ENCODE assay signal across 8 cellular contexts in the genomic region with DNA sequence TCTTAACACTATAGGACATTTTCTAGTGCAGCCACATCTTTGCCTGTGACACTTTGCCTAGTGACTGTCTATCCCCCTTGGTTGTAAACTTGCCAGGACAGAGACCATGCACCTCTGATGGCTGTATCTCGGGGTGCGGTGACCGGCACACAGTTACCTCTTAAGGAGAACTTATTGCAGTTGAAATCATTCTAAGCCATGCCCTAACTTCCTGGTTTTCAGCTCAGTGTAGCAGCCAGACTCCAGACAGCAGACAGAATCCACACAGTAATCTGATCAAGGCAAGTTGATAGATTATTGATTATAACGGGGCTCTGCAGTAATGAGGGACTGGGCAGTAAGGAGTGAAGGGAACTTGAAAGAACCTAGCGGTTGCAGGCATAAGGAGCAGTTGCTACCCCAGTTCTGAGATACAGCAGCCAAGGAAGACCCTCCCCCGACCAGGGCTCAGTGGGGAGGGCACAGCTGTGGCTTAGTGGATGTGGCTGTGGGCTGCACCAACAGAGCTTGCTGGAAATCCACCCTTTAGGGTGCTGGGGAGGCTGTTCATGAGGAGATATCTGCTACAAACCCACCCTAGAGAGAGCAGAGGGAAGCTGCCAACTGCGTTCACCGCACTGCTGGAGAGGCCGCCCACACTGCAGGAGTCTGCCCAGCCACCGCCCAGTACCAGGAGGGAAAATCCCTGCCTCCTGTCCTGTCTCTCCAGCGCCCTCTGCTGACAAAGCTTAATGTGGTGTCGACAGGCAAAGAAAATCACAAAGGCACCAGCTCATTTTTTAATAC. TPM values are rescaled to one million over a fixed set of nuclear protein-coding genes. Genes with fewer than 3 reads are reported as not detected.
A peak's percentile ranks its signal among the peaks of the same experiment; 100 is the strongest.
DNase-seq lines count a peak whose midpoint lies in the region; FAIRE-seq and TF ChIP-seq lines count a peak whose summit lies in the region.

No MANE protein-coding gene starts in this region.

- H3K4me2 ChIP-seq in Karpas-422 (ENCODE audit: low read depth, low read length, poor library complexity, severe bottlenecking) (no peak overlapping the region), neuronal stem cell (ENCODE audit: insufficient read depth, low read length, poor library complexity, severe bottlenecking) (no peak overlapping the region)

- H3K4me1 ChIP-seq in Karpas-422 (ENCODE audit: low read length) (no peaks in the 10 kb centered on the region), neuronal stem cell (ENCODE audit: control insufficient read depth in 2 of 2, insufficient read depth in 1 of 2, low read depth in 1 of 2, low read length in 2 of 2) (peaks cover 0 to 6% of the 10 kb centered on the region in 2 donors)

- no peak overlapping the region for H3K23ac ChIP-seq in neuronal stem cell (ENCODE audit: low read depth, low read length, poor library complexity)

- H2BK5ac ChIP-seq in neuronal stem cell (ENCODE audit: low read length), result peak overlapping the region; percentile 62

- H4K91ac ChIP-seq in neuronal stem cell (ENCODE audit: low read depth, low read length, poor library complexity), result no peak overlapping the region

- no peak overlapping the region for H2AFZ ChIP-seq in Karpas-422 (ENCODE audit: low read length)
- peak overlapping the region; percentile 58 for H2AFZ ChIP-seq in neuronal stem cell (ENCODE audit: low read length)

- peak; percentile 70 for FAIRE-seq in GM19239 (lab: Jason Lieb, UNC)

- peak; percentile 59 for DNase-seq in AG09319 (ENCODE audit: extremely low read depth, low read depth)
- DNase-seq in GM19239 (ENCODE audit: insufficient read length, low spot score), result peak; percentile 71
- peak; percentile 88 for DNase-seq in Karpas-422
- peak; percentile 68 for DNase-seq in RPMI7951 (ENCODE audit: low read depth)
- DNase-seq in activated T-helper 1 cell treated with Interleukin-2 at 50 U/mL for 16 hours (ENCODE audit: low read depth), result peak; percentile 61
- peak; percentile 84 for DNase-seq in fibroblast of the aortic adventitia (ENCODE audit: low read depth)
- peak; percentile 80 for DNase-seq in neuronal stem cell (ENCODE audit: low spot score)
- DNase-seq in substantia nigra (lab: John Stamatoyannopoulos, UW), result peak in 42 of 49 donors; percentile 20 to 85 (median 64)

- H2BK120ac ChIP-seq in neuronal stem cell (ENCODE audit: low read depth, low read length), result peak overlapping the region; percentile 32

- no peak overlapping the region for H2BK15ac ChIP-seq in neuronal stem cell (ENCODE audit: low read length)

- H3K27ac ChIP-seq in Karpas-422 (ENCODE audit: low read length), result no peak overlapping the region
- no peak overlapping the region for H3K27ac ChIP-seq in neuronal stem cell (replicated peaks; ENCODE audit: low read length)
- no peak overlapping the region for H3K27ac ChIP-seq in substantia nigra (ENCODE audit: low read depth, low read length, poor library complexity, severe bottlenecking)

- 0 out of 2 replicates have a peak, but pooled peaks cover 3% of the 10 kb centered on the region for H4K20me1 ChIP-seq in Karpas-422 (ENCODE audit: insufficient read depth, low read depth, low read length)

- H3K9me3 ChIP-seq in Karpas-422 (ENCODE audit: low read length), result 0 out of 2 replicates have a peak, but pooled peaks cover 2% of the 10 kb centered on the region
- peaks cover 0 to 9% of the 10 kb centered on the region in 2 donors for H3K9me3 ChIP-seq in neuronal stem cell (replicated peaks in 1 of 2; ENCODE audit: control insufficient read depth in 2 of 2, insufficient read depth in 1 of 2, low read depth in 1 of 2, low read length in 2 of 2)

- no peak overlapping the region for H3K4ac ChIP-seq in neuronal stem cell (ENCODE audit: low read length)

- no peaks in the 10 kb centered on the region for H3K9me2 ChIP-seq in Karpas-422 (replicated peaks; ENCODE audit: insufficient read depth, low read length)

- peak overlapping the region; percentile 17 for H2BK12ac ChIP-seq in neuronal stem cell (ENCODE audit: low read length)

- no peak overlapping the region for H3K14ac ChIP-seq in neuronal stem cell (ENCODE audit: low read length)

- no peak overlapping the region for H3K4me3 ChIP-seq in Karpas-422 (ENCODE audit: low read length)
- no peak overlapping the region for H3K4me3 ChIP-seq in fibroblast of the aortic adventitia (ENCODE audit: low read depth, low read length)
- H3K4me3 ChIP-seq in neuronal stem cell (ENCODE audit: low read length in 2 of 2), result no peak overlapping the region

- peak overlapping the region; percentile 89 for H3K18ac ChIP-seq in neuronal stem cell (ENCODE audit: low read length)

- WGBS in neuronal stem cell (ENCODE audit: extremely low coverage in 2 of 2, insufficient read length in 2 of 2, insufficient replicate concordance in 1 of 2), 2 donors, result no CpG with 5 or more reads among the region's 12 CpGs

- no peaks in the 10 kb centered on the region for H3K27me3 ChIP-seq in Karpas-422 (ENCODE audit: low read length)
- peaks cover 0 to 12% (median 0%) of the 10 kb centered on the region in 3 experiments for H3K27me3 ChIP-seq in neuronal stem cell (ENCODE audit: control insufficient read depth in 3 of 3, insufficient read depth in 3 of 3, low read depth in 1 of 3, low read length in 3 of 3)

- H3K9ac ChIP-seq in Karpas-422 (ENCODE audit: low read length) (no peak overlapping the region), neuronal stem cell (ENCODE audit: low read depth, low read length, poor library complexity) (no peak overlapping the region)

- TF ChIP-seq CTCF in AG09319 (IDR thresholded peaks at IDR 0.05; ENCODE audit: low read depth, low read length) (peak; percentile 85), fibroblast of the aortic adventitia (IDR thresholded peaks at IDR 0.05; ENCODE audit: insufficient read depth, low read length) (peak; percentile 85)

- H2AK5ac ChIP-seq in neuronal stem cell (ENCODE audit: low read depth, low read length), result peak overlapping the region; percentile 48

- no peaks in the 10 kb centered on the region for H3K79me2 ChIP-seq in Karpas-422 (ENCODE audit: low read length)

- H3K36me3 ChIP-seq in Karpas-422 (ENCODE audit: insufficient read depth, low read length), result no peaks in the 10 kb centered on the region
- H3K36me3 ChIP-seq in neuronal stem cell (replicated peaks in 1 of 2; ENCODE audit: control insufficient read depth in 2 of 2, insufficient read depth in 2 of 2, low read length in 2 of 2), result no peaks in the 10 kb centered on the region

- H4K8ac ChIP-seq in neuronal stem cell (ENCODE audit: low read depth, low read length), result no peak overlapping the region

- H3K79me1 ChIP-seq in neuronal stem cell (ENCODE audit: low read depth, low read length), result no peaks in the 10 kb centered on the region

RNA-seq across cellular contexts. Expression of gene BEGAIN, which starts 58.2 kb away (rescaled TPM):
- total RNA-seq in Karpas-422 (2014; rRNA removed; shearing (Covaris generic); ENCODE audit: low replicate concordance), result 0.47 TPM in 1 of 2 replicates, not detected in the other
- total RNA-seq in RPMI7951 (2014; rRNA removed; shearing (Covaris generic)), result not detected in 2 replicates
- total RNA-seq in fibroblast of the aortic adventitia (ENCODE audit: low replicate concordance), result 0.18 and 0.33 TPM in 2 replicates
- polyA plus RNA-seq in neuronal stem cell (2013, experiment 1 of 2), result 20.9 TPM
- 20.1 TPM for polyA plus RNA-seq in neuronal stem cell (2013, experiment 2 of 2)
